Comparison of ENCODE assay signal across 8 cellular contexts in genomic region chr2:144320491-144320890, GRCh38.
DNase-seq lines count a peak whose midpoint lies in the region; ATAC-seq, FAIRE-seq and TF ChIP-seq lines count a peak whose summit lies in the region.

No MANE protein-coding gene starts in this region.

- no peak for ATAC-seq in HG03108 (IDR thresholded peaks at IDR 0.05; ENCODE audit: unreplicated experiment)

- no peak for TF ChIP-seq POLR2A in H54 (IDR thresholded peaks at IDR 0.05; ENCODE audit: low read depth, low read length)

- DNase-seq in H54 (ENCODE audit: insufficient read length, low spot score), result peak; percentile 23
- peak; percentile 56 for DNase-seq in UCSD-AML1 (lab: John Stamatoyannopoulos, UW; ENCODE audit: unreplicated experiment)
- peak; percentile 72 for DNase-seq in dermis blood vessel endothelial cell
- DNase-seq in stimulated activated CD4-positive, alpha-beta T cell treated with anti-CD3 and anti-CD28 coated beads, Interleukin-4, amount 100 ng/mL, for 24 hours, result peak; percentile 49
- no peak for DNase-seq in amniotic stem cell (lab: John Stamatoyannopoulos, UW)
- no peak for DNase-seq in SKM-1 treated with dmso at 0.1 percent for 144 hours (lab: John Stamatoyannopoulos, UW; ENCODE audit: unreplicated experiment)
- no peak for DNase-seq in NCI-H526 (lab: John Stamatoyannopoulos, UW)

- peak; percentile 100 for FAIRE-seq in H54 (lab: Jason Lieb, UNC)

Comparison
In these comparisons a context has a peak if more than half of its experiments do, and no peak if none do; other contexts are left out.
1. DNase-seq: peak in H54 (single experiment), UCSD-AML1 (single experiment), dermis blood vessel endothelial cell (single experiment) and stimulated activated CD4-positive, alpha-beta T cell treated with anti-CD3 and anti-CD28 coated beads, Interleukin-4, amount 100 ng/mL, for 24 hours (single experiment); none in amniotic stem cell (single experiment), SKM-1 treated with dmso at 0.1 percent for 144 hours (single experiment) and NCI-H526 (0 of 2).